In the genomic region with DNA sequence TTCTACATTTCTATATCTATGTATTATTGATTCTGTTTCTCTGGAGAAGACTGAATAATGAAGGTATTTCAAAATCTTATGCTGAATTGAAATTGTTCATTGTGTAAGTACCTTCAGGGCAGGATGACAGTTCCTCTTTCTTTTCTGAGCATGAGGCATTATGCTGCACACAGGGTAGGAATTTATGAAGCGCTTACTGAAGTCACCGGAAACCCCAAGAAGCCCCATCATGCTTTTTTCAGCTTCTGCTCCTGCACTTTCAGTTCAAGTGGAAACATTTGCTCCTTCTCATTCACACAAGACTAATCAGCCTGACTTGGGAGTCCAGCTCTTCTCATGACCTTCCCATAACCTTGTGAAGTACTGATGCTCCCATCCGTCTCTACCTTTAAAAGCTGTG, we compare ENCODE assay signal across 9 cellular contexts.
DNase-seq lines count a peak whose midpoint lies in the region; ATAC-seq lines count a peak whose summit lies in the region.
"Had no signal": no experiment of that assay in that cellular context is flagged by ENCODE, and none has a peak within 500 bp of the region (broad histone marks: within the 10 kb centered on the region; RNA-seq: fewer than 3 reads in every experiment).

No MANE protein-coding gene starts in this region.

- H3K4me3 Mint-ChIP-seq in naive thymus-derived CD4-positive, alpha-beta T cell: no peak overlapping the region
- H3K4me3 Mint-ChIP-seq in activated CD8-positive, alpha-beta memory T cell treated with anti-CD3 and anti-CD28 coated beads, Interleukin-2, amount 10 ng/mL, durations not matched to agents 7 days and 5 days: no peak overlapping the region

- no peaks in the 10 kb centered on the region for H3K4me1 Mint-ChIP-seq in naive thymus-derived CD4-positive, alpha-beta T cell
- no peaks in the 10 kb centered on the region for H3K4me1 Mint-ChIP-seq in activated CD8-positive, alpha-beta memory T cell treated with anti-CD3 and anti-CD28 coated beads, Interleukin-2, amount 10 ng/mL, durations not matched to agents 7 days and 5 days

- H3K9me3 Mint-ChIP-seq in naive thymus-derived CD4-positive, alpha-beta T cell: no peaks in the 10 kb centered on the region
- no peaks in the 10 kb centered on the region for H3K9me3 Mint-ChIP-seq in activated CD8-positive, alpha-beta memory T cell treated with anti-CD3 and anti-CD28 coated beads, Interleukin-2, amount 10 ng/mL, durations not matched to agents 7 days and 5 days (ENCODE audit: low read depth)

- no peaks in the 10 kb centered on the region for H3K4me1 ChIP-seq in naive thymus-derived CD4-positive, alpha-beta T cell (ENCODE audit: control insufficient read depth in 2 of 2, insufficient read depth in 2 of 2, low read length in 2 of 2)
- H3K4me1 ChIP-seq: adrenal gland had no signal

- CTCF ChIA-PET in naive thymus-derived CD4-positive, alpha-beta T cell (lab: Charles Lee): no interaction called here
- CTCF ChIA-PET in activated CD8-positive, alpha-beta memory T cell treated with anti-CD3 and anti-CD28 coated beads, Interleukin-2, amount 10 ng/mL, durations not matched to agents 7 days and 5 days (lab: Charles Lee): no interaction called here

- H3K36me3 ChIP-seq in naive thymus-derived CD4-positive, alpha-beta T cell (ENCODE audit: control insufficient read depth in 2 of 3, insufficient read depth in 3 of 3, low read length in 3 of 3): no peaks in the 10 kb centered on the region
- H3K36me3 ChIP-seq: adrenal gland had no signal

- no peak overlapping the region for H3K4me3 ChIP-seq in naive thymus-derived CD4-positive, alpha-beta T cell (ENCODE audit: low read length)
- H3K4me3 ChIP-seq: adrenal gland had no signal

- H3K27ac ChIP-seq in naive thymus-derived CD4-positive, alpha-beta T cell (ENCODE audit: low read depth, low read length): no peak overlapping the region
- H3K27ac ChIP-seq: adrenal gland had no signal

- H3K36me3 Mint-ChIP-seq in naive thymus-derived CD4-positive, alpha-beta T cell: peaks cover 0 to 4% (median 0%) of the 10 kb centered on the region in 5 donors
- no peaks in the 10 kb centered on the region for H3K36me3 Mint-ChIP-seq in activated CD8-positive, alpha-beta memory T cell treated with anti-CD3 and anti-CD28 coated beads, Interleukin-2, amount 10 ng/mL, durations not matched to agents 7 days and 5 days

- H3K27me3 ChIP-seq in naive thymus-derived CD4-positive, alpha-beta T cell (ENCODE audit: control insufficient read depth in 2 of 2, insufficient read depth in 2 of 2, low read length in 2 of 2): no peaks in the 10 kb centered on the region
- H3K27me3 ChIP-seq: adrenal gland had no signal

- intact Hi-C loops in naive thymus-derived CD4-positive, alpha-beta T cell (cut with micrococcal nuclease): no loop called here

- no peak overlapping the region for H3K27ac Mint-ChIP-seq in naive thymus-derived CD4-positive, alpha-beta T cell
- H3K27ac Mint-ChIP-seq in activated CD8-positive, alpha-beta memory T cell treated with anti-CD3 and anti-CD28 coated beads, Interleukin-2, amount 10 ng/mL, durations not matched to agents 7 days and 5 days: no peak overlapping the region

- ATAC-seq in GM18870 (IDR thresholded peaks at IDR 0.05; ENCODE audit: unreplicated experiment): peak; percentile 86
- ATAC-seq in GM21786 (IDR thresholded peaks at IDR 0.05; ENCODE audit: unreplicated experiment): peak; percentile 83
- ATAC-seq in HG03571 (IDR thresholded peaks at IDR 0.05; ENCODE audit: unreplicated experiment): peak; percentile 71
- ATAC-seq in naive thymus-derived CD4-positive, alpha-beta T cell: peak; percentile 61
- ATAC-seq in activated CD8-positive, alpha-beta memory T cell treated with anti-CD3 and anti-CD28 coated beads, Interleukin-2, amount 10 ng/mL, durations not matched to agents 7 days and 5 days: no peak

- DNase-seq in naive thymus-derived CD4-positive, alpha-beta T cell: no peak
- DNase-seq in activated CD8-positive, alpha-beta memory T cell treated with anti-CD3 and anti-CD28 coated beads, Interleukin-2, amount 10 ng/mL, durations not matched to agents 7 days and 5 days: no peak
- DNase-seq in NCI-H1092 (lab: John Stamatoyannopoulos, UW) (no peak), cerebellar cortex (ENCODE audit: low spot score) (no peak), AG08395 (ENCODE audit: low spot score) (no peak)

- no peaks in the 10 kb centered on the region for H3K9me3 ChIP-seq in naive thymus-derived CD4-positive, alpha-beta T cell (ENCODE audit: control insufficient read depth in 2 of 3, low read length in 3 of 3)
- H3K9me3 ChIP-seq: adrenal gland had no signal

- POLR2A ChIA-PET in naive thymus-derived CD4-positive, alpha-beta T cell (lab: Charles Lee): no interaction called here

- H3K27me3 Mint-ChIP-seq in naive thymus-derived CD4-positive, alpha-beta T cell: peaks cover 0 to 38% (median 31%) of the 10 kb centered on the region in 5 donors
- no peaks in the 10 kb centered on the region for H3K27me3 Mint-ChIP-seq in activated CD8-positive, alpha-beta memory T cell treated with anti-CD3 and anti-CD28 coated beads, Interleukin-2, amount 10 ng/mL, durations not matched to agents 7 days and 5 days
